ENCODE assay signal across 19 cellular contexts in genomic region chr12:42422785-42423184, GRCh38.
DNase-seq lines count a peak whose midpoint lies in the region; ATAC-seq and TF ChIP-seq lines count a peak whose summit lies in the region.
"Had no signal": no experiment of that assay in that cellular context is flagged by ENCODE, and none has a peak within 500 bp of the region (broad histone marks: within the 10 kb centered on the region; RNA-seq: fewer than 3 reads in every experiment).

No MANE protein-coding gene starts in this region.

- 98 to 100% methylated on average over 1 of the region's 1 CpG for WGBS in GM23248 (ENCODE audit: low coverage in 1 of 2, low lambda C conversion rate in 2 of 2, missing lambda C conversion rate in 2 of 2), 2 experiments

- H3K27me3 ChIP-seq in GM23248 (replicated peaks; ENCODE audit: insufficient read depth): no peaks in the 10 kb centered on the region
- H3K27me3 ChIP-seq in OCI-LY1 (ENCODE audit: insufficient read depth, low read length): no peaks in the 10 kb centered on the region
- H3K27me3 ChIP-seq in osteoblast (ENCODE audit: insufficient read depth, low read length): no peaks in the 10 kb centered on the region
- H3K27me3 ChIP-seq: BLaER1 treated with 17β-estradiol and CSF1 and Interleukin-3, amounts not matched to agents 10 nM and 100 nM; pancreas; vagina had no signal

- H4K20me1 ChIP-seq in GM23248 (ENCODE audit: insufficient read depth) (no peaks in the 10 kb centered on the region), OCI-LY1 (ENCODE audit: insufficient read depth, low read length) (no peaks in the 10 kb centered on the region), osteoblast (ENCODE audit: insufficient read depth, low read length) (no peaks in the 10 kb centered on the region)
- H4K20me1 ChIP-seq: BLaER1 treated with 17β-estradiol and CSF1 and Interleukin-3, amounts not matched to agents 10 nM and 100 nM had no signal

- H3K79me2 ChIP-seq in GM23248 (ENCODE audit: insufficient read depth) (no peaks in the 10 kb centered on the region), OCI-LY1 (ENCODE audit: insufficient read depth, low read length) (no peaks in the 10 kb centered on the region), osteoblast (ENCODE audit: insufficient read depth, low read length) (peaks cover 2% of the 10 kb centered on the region)

- H3K27ac ChIP-seq in GM23248 (0 out of 2 replicates have a peak overlapping the region, but pooled peaks have one; percentile 51), OCI-LY1 (ENCODE audit: low read depth, low read length, poor library complexity, severe bottlenecking) (no peak overlapping the region), osteoblast (ENCODE audit: low read depth, low read length) (peak overlapping the region; percentile 80)
- H3K27ac ChIP-seq: BLaER1 treated with 17β-estradiol and CSF1 and Interleukin-3, amounts not matched to agents 10 nM and 100 nM; pancreas; SK-N-MC had no signal

- DNase-seq in GM23248 (no peak), osteoblast (ENCODE audit: insufficient read length, low spot score, missing footprints) (peak; percentile 46), ecto neural progenitor cell (ENCODE audit: low spot score) (no peak), DMS153 (lab: John Stamatoyannopoulos, UW) (no peak)
- no peak for DNase-seq in stimulated activated naive CD4-positive, alpha-beta T cell (lab: John Stamatoyannopoulos, UW)
- DNase-seq: activated CD4-positive, alpha-beta T cell treated with anti-CD3 and anti-CD28 coated beads, Interleukin-2, amount 50 U/mL, for 4 hours; activated T-cell treated with anti-CD3 and anti-CD28 coated beads, Interleukin-2, amount 50 U/mL, for 4 hours; DMS53; head of caudate nucleus; KG1; kidney glomerular epithelial cell; NCI-H1436; pancreas; stimulated activated naive CD8-positive, alpha-beta T cell treated with anti-CD3 and anti-CD28 coated beads, Interleukin-15, Interleukin-2, amounts not matched to agents 100 U/mL and 50 U/mL, for 24 hours had no signal

- H3K4me2 ChIP-seq in GM23248 (ENCODE audit: unreplicated experiment): no peak overlapping the region
- H3K4me2 ChIP-seq in OCI-LY1 (ENCODE audit: low read length): peak overlapping the region; percentile 30; the same call in 1 of the 2 replicates
- peak overlapping the region; percentile 2 for H3K4me2 ChIP-seq in osteoblast (ENCODE audit: insufficient read depth, low read length)
- H3K4me2 ChIP-seq: BLaER1 treated with 17β-estradiol and CSF1 and Interleukin-3, amounts not matched to agents 10 nM and 100 nM had no signal

- ATAC-seq in GM18508 (IDR thresholded peaks at IDR 0.05; ENCODE audit: insufficient read depth, unreplicated experiment): peak; percentile 67
- ATAC-seq: activated T-cell treated with anti-CD3 and anti-CD28 coated beads, Interleukin-2, amount 50 U/mL, for 4 hours; stimulated activated naive CD8-positive, alpha-beta T cell treated with anti-CD3 and anti-CD28 coated beads, Interleukin-15, Interleukin-2, amounts not matched to agents 100 U/mL and 50 U/mL, for 24 hours had no signal

- H3F3A ChIP-seq in GM23248 (ENCODE audit: insufficient read depth) (peaks cover 10% of the 10 kb centered on the region; the same call in 1 of the 2 replicates), OCI-LY1 (ENCODE audit: insufficient read depth, low read length) (no peaks in the 10 kb centered on the region)

- TF ChIP-seq CTCF in OCI-LY1 (IDR thresholded peaks at IDR 0.05; ENCODE audit: low read length): no peak
- no peak for TF ChIP-seq CTCF in osteoblast (IDR thresholded peaks at IDR 0.05; ENCODE audit: extremely low read depth, low read depth, low read length)

- H3K9me3 ChIP-seq in GM23248 (ENCODE audit: low read depth): no peaks in the 10 kb centered on the region
- H3K9me3 ChIP-seq in OCI-LY1 (ENCODE audit: low read length): no peaks in the 10 kb centered on the region
- H3K9me3 ChIP-seq in osteoblast (ENCODE audit: low read depth, low read length): no peaks in the 10 kb centered on the region
- H3K9me3 ChIP-seq: BLaER1 treated with 17β-estradiol and CSF1 and Interleukin-3, amounts not matched to agents 10 nM and 100 nM; pancreas; vagina had no signal

- in situ Hi-C loops in GM23248 (cut with MboI): no loop called here

- H3K9me2 ChIP-seq in GM23248 (ENCODE audit: insufficient read depth) (no peaks in the 10 kb centered on the region; the same call in 1 of the 2 replicates), OCI-LY1 (ENCODE audit: low read depth, low read length) (no peaks in the 10 kb centered on the region)

- H2AFZ ChIP-seq in GM23248 (no peak overlapping the region), OCI-LY1 (ENCODE audit: low read length) (no peak overlapping the region), osteoblast (ENCODE audit: low read length) (no peak overlapping the region)

- H3K36me3 ChIP-seq in GM23248 (ENCODE audit: low read depth): peaks cover 4% of the 10 kb centered on the region; the same call in 1 of the 2 replicates
- 0 out of 2 replicates have a peak, but pooled peaks cover 4% of the 10 kb centered on the region for H3K36me3 ChIP-seq in OCI-LY1 (ENCODE audit: insufficient read depth, low read length)
- H3K36me3 ChIP-seq in osteoblast (ENCODE audit: insufficient read depth, low read length): no peaks in the 10 kb centered on the region
- H3K36me3 ChIP-seq: pancreas, vagina had no signal

- H3K4me3 ChIP-seq in GM23248 (no peak overlapping the region), OCI-LY1 (ENCODE audit: low read depth, low read length, poor library complexity, severe bottlenecking) (no peak overlapping the region), osteoblast (ENCODE audit: insufficient read depth, low read length) (no peak overlapping the region)
- H3K4me3 ChIP-seq: BLaER1 treated with 17β-estradiol and CSF1 and Interleukin-3, amounts not matched to agents 10 nM and 100 nM; pancreas; SK-N-MC; vagina had no signal

- peaks cover 26% of the 10 kb centered on the region for H3K4me1 ChIP-seq in GM23248 (ENCODE audit: insufficient read depth)
- H3K4me1 ChIP-seq in OCI-LY1 (ENCODE audit: insufficient read depth, low read length, severe bottlenecking): peaks cover 16% of the 10 kb centered on the region
- H3K4me1 ChIP-seq in osteoblast (ENCODE audit: insufficient read depth, low read length): peaks cover 28% of the 10 kb centered on the region

- H3K9ac ChIP-seq in GM23248: no peak overlapping the region
- no peak overlapping the region for H3K9ac ChIP-seq in OCI-LY1 (ENCODE audit: low read length)
- H3K9ac ChIP-seq: BLaER1 treated with 17β-estradiol and CSF1 and Interleukin-3, amounts not matched to agents 10 nM and 100 nM had no signal
